Comparison of ENCODE assay signal across 20 cellular contexts in the genomic region with DNA sequence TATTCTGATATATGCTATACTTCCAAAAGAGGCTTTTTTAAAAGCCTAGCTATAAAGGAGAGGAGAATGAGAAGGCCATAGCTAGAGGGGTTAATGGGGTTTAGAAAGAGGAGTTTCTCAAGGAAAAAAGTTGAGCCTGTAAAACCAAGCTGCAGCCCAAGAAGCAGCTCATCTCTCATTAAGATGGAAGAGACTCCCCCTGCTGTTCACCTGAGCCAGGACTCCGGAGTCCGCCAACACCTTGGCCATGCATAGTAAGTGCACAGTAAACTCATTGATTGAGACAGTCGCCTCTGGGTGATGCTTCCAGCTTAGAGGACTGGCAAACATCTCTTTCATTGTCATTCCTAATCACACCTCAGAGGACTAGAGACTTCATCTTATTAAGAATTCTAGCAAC. TPM values are rescaled to one million over a fixed set of nuclear protein-coding genes. Genes with fewer than 3 reads are reported as not detected.
DNase-seq lines count a peak whose midpoint lies in the region; ATAC-seq and TF ChIP-seq lines count a peak whose summit lies in the region.
"Had no signal": no experiment of that assay in that cellular context is flagged by ENCODE, and none has a peak within 500 bp of the region (broad histone marks: within the 10 kb centered on the region; RNA-seq: fewer than 3 reads in every experiment).

No MANE protein-coding gene starts in this region.

- H3K9me3 Mint-ChIP-seq in endothelial cell (ENCODE audit: unreplicated experiment): no peaks in the 10 kb centered on the region
- no peaks in the 10 kb centered on the region for H3K9me3 Mint-ChIP-seq in activated T-helper 17 cell treated with anti-CD3 and anti-CD28 coated beads, Interleukin-2, amount 50 U/mL, for 72 hours
- H3K9me3 Mint-ChIP-seq: stimulated activated naive CD8-positive, alpha-beta T cell treated with anti-CD3 and anti-CD28 coated beads, Interleukin-15, Interleukin-2, amounts not matched to agents 100 ng/mL and 50 ng/mL, for 24 hours; T-helper 1 cell treated with Interleukin-12 subunit alpha and Interleukin-12 subunit beta and Interleukin-4 antibody, amounts not matched to agents 30 μg/mL and 1 μg/mL, for 36 hours had no signal

- no peaks in the 10 kb centered on the region for H3K27me3 Mint-ChIP-seq in endothelial cell (ENCODE audit: unreplicated experiment)
- H3K27me3 Mint-ChIP-seq in activated T-helper 17 cell treated with anti-CD3 and anti-CD28 coated beads, Interleukin-2, amount 50 U/mL, for 72 hours: peaks cover 32% of the 10 kb centered on the region

- H3K4me1 ChIP-seq in right atrium auricular region: no peaks in the 10 kb centered on the region
- no peaks in the 10 kb centered on the region for H3K4me1 ChIP-seq in right cardiac atrium (ENCODE audit: control insufficient read depth, insufficient read depth, low read length)
- H3K4me1 ChIP-seq: foreskin keratinocyte, parathyroid adenoma had no signal

- H3K27ac ChIP-seq in right atrium auricular region (no peak overlapping the region), right cardiac atrium (ENCODE audit: low read length) (no peak overlapping the region)
- H3K27ac ChIP-seq: foreskin keratinocyte, parathyroid adenoma had no signal

- WGBS in right cardiac atrium: 81% methylated on average over 3 of the region's 3 CpGs

- DNase-seq in right atrium auricular region (ENCODE audit: low spot score) (peak; percentile 49), right cardiac atrium (no peak), M059J (ENCODE audit: low read depth) (peak; percentile 11), endothelial cell (ENCODE audit: low spot score) (no peak), NCI-H1092 treated with DMSO at 0.1 percent for 48 hours (lab: John Stamatoyannopoulos, UW) (no peak), GM13977 (ENCODE audit: low spot score) (no peak), DMS 273 treated with DMSO at 0.1 percent for 48 hours (lab: John Stamatoyannopoulos, UW) (no peak)
- DNase-seq: activated CD4-positive, CD25-positive, alpha-beta regulatory T cell treated with anti-CD3 and anti-CD28 coated beads, Interleukin-2, amount 50 U/mL, for 72 hours; activated CD8-positive, alpha-beta memory T cell treated with anti-CD3 and anti-CD28 coated beads, Interleukin-2, amount 10 ng/mL, durations not matched to agents 7 days and 5 days; activated gamma-delta T cell; anterior cingulate cortex; cerebellar nuclear complex; foreskin keratinocyte; NCI-H2081 treated with DMSO at 0.1 percent for 48 hours; NCI-H774; SIG-M5 had no signal

- H3K27me3 ChIP-seq in right atrium auricular region (no peaks in the 10 kb centered on the region), right cardiac atrium (ENCODE audit: control insufficient read depth, insufficient read depth) (no peaks in the 10 kb centered on the region)
- H3K27me3 ChIP-seq: foreskin keratinocyte had no signal

- H3K4me3 Mint-ChIP-seq in endothelial cell (ENCODE audit: unreplicated experiment): no peak overlapping the region
- H3K4me3 Mint-ChIP-seq in activated T-helper 17 cell treated with anti-CD3 and anti-CD28 coated beads, Interleukin-2, amount 50 U/mL, for 72 hours: no peak overlapping the region
- H3K4me3 Mint-ChIP-seq: activated CD8-positive, alpha-beta memory T cell treated with anti-CD3 and anti-CD28 coated beads, Interleukin-2, amount 10 ng/mL, durations not matched to agents 7 days and 5 days; stimulated activated naive CD8-positive, alpha-beta T cell treated with anti-CD3 and anti-CD28 coated beads, Interleukin-15, Interleukin-2, amounts not matched to agents 100 ng/mL and 50 ng/mL, for 24 hours; T-helper 1 cell treated with Interleukin-12 subunit alpha and Interleukin-12 subunit beta and Interleukin-4 antibody, amounts not matched to agents 30 μg/mL and 1 μg/mL, for 36 hours had no signal

- no peak for ATAC-seq in right cardiac atrium
- no peak for ATAC-seq in activated T-helper 17 cell treated with anti-CD3 and anti-CD28 coated beads, Interleukin-2, amount 50 U/mL, for 72 hours (replicated peaks)
- ATAC-seq: activated CD8-positive, alpha-beta memory T cell treated with anti-CD3 and anti-CD28 coated beads, Interleukin-2, amount 10 ng/mL, durations not matched to agents 7 days and 5 days; foreskin keratinocyte had no signal

- H3K4me3 ChIP-seq in right atrium auricular region (no peak overlapping the region), right cardiac atrium (ENCODE audit: low read length) (no peak overlapping the region)

- H3K27ac Mint-ChIP-seq in endothelial cell (ENCODE audit: unreplicated experiment): no peak overlapping the region
- H3K27ac Mint-ChIP-seq in activated T-helper 17 cell treated with anti-CD3 and anti-CD28 coated beads, Interleukin-2, amount 50 U/mL, for 72 hours: no peak overlapping the region
- H3K27ac Mint-ChIP-seq: activated CD8-positive, alpha-beta memory T cell treated with anti-CD3 and anti-CD28 coated beads, Interleukin-2, amount 10 ng/mL, durations not matched to agents 7 days and 5 days; stimulated activated naive CD8-positive, alpha-beta T cell treated with anti-CD3 and anti-CD28 coated beads, Interleukin-15, Interleukin-2, amounts not matched to agents 100 ng/mL and 50 ng/mL, for 24 hours; T-helper 1 cell treated with Interleukin-12 subunit alpha and Interleukin-12 subunit beta and Interleukin-4 antibody, amounts not matched to agents 30 μg/mL and 1 μg/mL, for 36 hours had no signal

- H3K9me3 ChIP-seq in right atrium auricular region (peaks cover 0 to 4% of the 10 kb centered on the region in 2 donors), right cardiac atrium (ENCODE audit: control insufficient read depth, low read length) (no peaks in the 10 kb centered on the region)

- TF ChIP-seq CTCF in right atrium auricular region (IDR thresholded peaks at IDR 0.05): no peak
- peak; percentile 14 for TF ChIP-seq CTCF in endothelial cell (IDR thresholded peaks at IDR 0.05; ENCODE audit: unreplicated experiment)
- TF ChIP-seq CTCF in GM13977 (IDR thresholded peaks at IDR 0.05; ENCODE audit: extremely low read depth, insufficient read depth, missing control alignments): no peak

- intact Hi-C loops in right cardiac atrium (cut with DNase I): no loop called here

- H3K36me3 Mint-ChIP-seq in endothelial cell (ENCODE audit: low read depth, unreplicated experiment): peaks cover 3% of the 10 kb centered on the region
- no peaks in the 10 kb centered on the region for H3K36me3 Mint-ChIP-seq in activated T-helper 17 cell treated with anti-CD3 and anti-CD28 coated beads, Interleukin-2, amount 50 U/mL, for 72 hours (ENCODE audit: low read depth)
- H3K36me3 Mint-ChIP-seq: activated CD8-positive, alpha-beta memory T cell treated with anti-CD3 and anti-CD28 coated beads, Interleukin-2, amount 10 ng/mL, durations not matched to agents 7 days and 5 days had no signal

- no peaks in the 10 kb centered on the region for H3K36me3 ChIP-seq in right atrium auricular region

- H3K4me1 Mint-ChIP-seq in endothelial cell (ENCODE audit: unreplicated experiment): peaks cover 10% of the 10 kb centered on the region
- no peaks in the 10 kb centered on the region for H3K4me1 Mint-ChIP-seq in activated T-helper 17 cell treated with anti-CD3 and anti-CD28 coated beads, Interleukin-2, amount 50 U/mL, for 72 hours
- H3K4me1 Mint-ChIP-seq: activated CD8-positive, alpha-beta memory T cell treated with anti-CD3 and anti-CD28 coated beads, Interleukin-2, amount 10 ng/mL, durations not matched to agents 7 days and 5 days had no signal

- in situ Hi-C loops in GM13977 (cut with MboI; ENCODE audit: low pct_unique_long_range_greater_than_20kb, low sequenced_read_pairs, unreplicated experiment): no loop called here

RNA-seq across cellular contexts. Expression of a gene that starts 46.2 kb away (rescaled TPM):
- total RNA-seq in right atrium auricular region (1 to 10 TPM; 2.8 to 9.3 TPM), right cardiac atrium (10 to 100 TPM in 3 of 4 donors, 1 to 10 TPM in 1; 9.2 to 12.5 (median 11.0) TPM), endothelial cell (ENCODE audit: unreplicated experiment) (4.5 TPM)
- polyA plus RNA-seq in right cardiac atrium: 7.0 TPM
- total RNA-seq in M059J (2014; rRNA removed; shearing (Covaris generic)): 0.86 and 2.3 TPM in 2 replicates
- not detected for total RNA-seq in activated T-helper 17 cell treated with anti-CD3 and anti-CD28 coated beads, Interleukin-2, amount 50 U/mL, for 72 hours
- total RNA-seq: activated CD8-positive, alpha-beta memory T cell treated with anti-CD3 and anti-CD28 coated beads, Interleukin-2, amount 10 ng/mL, durations not matched to agents 7 days and 5 days; foreskin keratinocyte had no signal

Comparison
In these comparisons a context has a peak if more than half of its experiments do, and no peak if none do; other contexts are left out.
1. DNase-seq: peak in right atrium auricular region (single experiment) and M059J (single experiment); none in right cardiac atrium (0 of 3), endothelial cell (single experiment), NCI-H1092 treated with DMSO at 0.1 percent for 48 hours (single experiment), GM13977 (single experiment) and DMS 273 treated with DMSO at 0.1 percent for 48 hours (single experiment).